ENCODE assay signal across 9 cellular contexts in the genomic region with DNA sequence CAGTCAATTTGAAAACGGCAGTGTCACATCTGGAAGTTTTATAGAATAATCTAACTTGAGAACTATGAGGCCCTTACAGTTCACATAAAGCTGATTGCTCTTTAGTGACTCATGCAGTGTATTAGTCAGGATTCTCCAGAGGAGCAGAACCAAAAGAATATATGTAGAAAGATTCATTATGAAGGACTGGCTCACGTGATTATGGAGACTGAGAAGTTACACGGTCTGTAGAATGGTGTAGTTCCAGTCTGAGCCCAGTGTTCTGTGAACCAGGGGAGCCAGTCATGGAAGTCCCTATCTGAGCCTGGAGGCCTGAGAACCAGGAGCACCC. TPM values are rescaled to one million over a fixed set of nuclear protein-coding genes. Genes with fewer than 3 reads are reported as not detected.
DNase-seq lines count a peak whose midpoint lies in the region; ATAC-seq and TF ChIP-seq lines count a peak whose summit lies in the region.
"Had no signal": no experiment of that assay in that cellular context is flagged by ENCODE, and none has a peak within 500 bp of the region (broad histone marks: within the 10 kb centered on the region; RNA-seq: fewer than 3 reads in every experiment).

No MANE protein-coding gene starts in this region.

- no peak overlapping the region for H3K9ac ChIP-seq in MM.1S (ENCODE audit: low read length)

- no peaks in the 10 kb centered on the region for H3K27me3 Mint-ChIP-seq in chondrocyte (ENCODE audit: low read depth)

- peak overlapping the region; percentile 68 for H3K4me2 ChIP-seq in osteoblast (ENCODE audit: insufficient read depth, low read length)
- no peak overlapping the region for H3K4me2 ChIP-seq in MM.1S (ENCODE audit: low read depth, low read length)

- ATAC-seq in HG03521 (IDR thresholded peaks at IDR 0.05; ENCODE audit: unreplicated experiment) (no peak), GM21723 (IDR thresholded peaks at IDR 0.05; ENCODE audit: unreplicated experiment) (no peak)
- ATAC-seq: left lung had no signal

- no peaks in the 10 kb centered on the region for H3K9me3 Mint-ChIP-seq in chondrocyte (ENCODE audit: low read depth)

- peak overlapping the region; percentile 79 for H3K27ac ChIP-seq in osteoblast (ENCODE audit: low read depth, low read length)
- no peak overlapping the region for H3K27ac ChIP-seq in MM.1S (ENCODE audit: low read length)

- no peak overlapping the region for H2AFZ ChIP-seq in osteoblast (ENCODE audit: low read length)
- H2AFZ ChIP-seq in MM.1S (ENCODE audit: low read length), result no peak overlapping the region

- no peaks in the 10 kb centered on the region for H3K36me3 ChIP-seq in osteoblast (ENCODE audit: insufficient read depth, low read length)
- peaks cover 10% of the 10 kb centered on the region; the same call in 1 of the 2 replicates for H3K36me3 ChIP-seq in MM.1S (replicated peaks; ENCODE audit: insufficient read depth, low read length)

- DNase-seq in Daoy (ENCODE audit: low read depth), result peak; percentile 80
- peak; percentile 31 for DNase-seq in NCI-H460 (ENCODE audit: extremely low read depth, low read depth)
- no peak for DNase-seq in chondrocyte (ENCODE audit: low spot score)
- DNase-seq in osteoblast (ENCODE audit: insufficient read length, low spot score, missing footprints), result peak; percentile 81
- no peak for DNase-seq in KBM-7
- DNase-seq in MM.1S, result no peak
- DNase-seq: left lung had no signal

- H3K4me3 Mint-ChIP-seq in chondrocyte (ENCODE audit: unreplicated experiment), result no peak overlapping the region

- H3K27me3 ChIP-seq in osteoblast (ENCODE audit: insufficient read depth, low read length) (no peaks in the 10 kb centered on the region), MM.1S (replicated peaks; ENCODE audit: insufficient read depth, low read length) (no peaks in the 10 kb centered on the region)
- H3K27me3 ChIP-seq: left lung had no signal

- H4K20me1 ChIP-seq in osteoblast (ENCODE audit: insufficient read depth, low read length) (peaks cover 66% of the 10 kb centered on the region), MM.1S (ENCODE audit: insufficient read depth, low read length) (peaks cover 68% of the 10 kb centered on the region)

- H3K4me1 ChIP-seq in osteoblast (ENCODE audit: insufficient read depth, low read length) (peaks cover 27% of the 10 kb centered on the region), MM.1S (ENCODE audit: low read length) (no peaks in the 10 kb centered on the region)

- TF ChIP-seq CTCF in chondrocyte (IDR thresholded peaks at IDR 0.05), result no peak
- no peak for TF ChIP-seq CTCF in osteoblast (IDR thresholded peaks at IDR 0.05; ENCODE audit: extremely low read depth, low read depth, low read length)
- no peak for TF ChIP-seq CTCF in MM.1S (IDR thresholded peaks at IDR 0.05; ENCODE audit: low read length)

- H3K36me3 Mint-ChIP-seq in chondrocyte (ENCODE audit: low read depth), result no peaks in the 10 kb centered on the region

- peaks cover 72% of the 10 kb centered on the region for H3K4me1 Mint-ChIP-seq in chondrocyte (ENCODE audit: low read depth)

- no peaks in the 10 kb centered on the region for H3K9me2 ChIP-seq in MM.1S (replicated peaks; ENCODE audit: insufficient read depth, low read length)

- peaks cover 95% of the 10 kb centered on the region for H3K79me2 ChIP-seq in osteoblast (ENCODE audit: insufficient read depth, low read length)
- peaks cover 100% of the 10 kb centered on the region for H3K79me2 ChIP-seq in MM.1S (ENCODE audit: low read length)

- H3K9me3 ChIP-seq in osteoblast (ENCODE audit: low read depth, low read length), result no peaks in the 10 kb centered on the region
- H3K9me3 ChIP-seq in MM.1S (replicated peaks; ENCODE audit: insufficient read depth, low read length), result no peaks in the 10 kb centered on the region
- H3K9me3 ChIP-seq: left lung had no signal

- in situ Hi-C loops in KBM-7 (cut with MboI; ENCODE audit: low pct_unique_long_range_greater_than_20kb, low sequenced_read_pairs), result no loop called here

- H3K27ac Mint-ChIP-seq in chondrocyte (ENCODE audit: unreplicated experiment), result peak overlapping the region; percentile 97

- no peaks in the 10 kb centered on the region for H3F3A ChIP-seq in MM.1S (ENCODE audit: insufficient read depth, low read length)

- H3K4me3 ChIP-seq in osteoblast (ENCODE audit: insufficient read depth, low read length) (no peak overlapping the region), MM.1S (ENCODE audit: low read length) (no peak overlapping the region)
- H3K4me3 ChIP-seq: left lung had no signal

RNA-seq across cellular contexts. Expression of a gene that starts 21.5 kb away (rescaled TPM):
- 19.4 and 28.6 TPM in 2 replicates for total RNA-seq in Daoy (2014; rRNA removed; shearing (Covaris generic))
- 20.9 and 22.9 TPM in 2 replicates for total RNA-seq in NCI-H460 (2014; rRNA removed; shearing (Covaris generic))
- 29.5 and 38.6 TPM in 2 replicates for polyA plus RNA-seq in NCI-H460 (2014; cell fraction: nucleus; rRNA removed)
- total RNA-seq in chondrocyte (43.8 to 45.7 TPM (median 44.2 TPM) in 3 replicates), osteoblast (25.0 and 27.5 TPM in 2 replicates)

Comparison
In these comparisons a context has a peak if more than half of its experiments do, and no peak if none do; other contexts are left out.
1. DNase-seq: peak in Daoy (single experiment), NCI-H460 (single experiment) and osteoblast (single experiment); none in chondrocyte (single experiment), KBM-7 (single experiment) and MM.1S (single experiment).